29 cellular contexts compared by ENCODE assay signal in genomic region chr2:11722249-11723060, GRCh38. TPM values are rescaled to one million over a fixed set of nuclear protein-coding genes. Genes with fewer than 3 reads are reported as not detected.
A peak's percentile ranks its signal among the peaks of the same experiment; 100 is the strongest.
DNase-seq lines count a peak whose midpoint lies in the region; ATAC-seq and TF ChIP-seq lines count a peak whose summit lies in the region.
"Had no signal": no experiment of that assay in that cellular context is flagged by ENCODE, and none has a peak within 500 bp of the region (broad histone marks: within the 10 kb centered on the region; RNA-seq: fewer than 3 reads in every experiment).

No MANE protein-coding gene starts in this region.

- intact Hi-C loops in right lobe of liver (cut with DNase I) = no loop called here

- no peak overlapping the region for H3K27ac Mint-ChIP-seq in endothelial cell (ENCODE audit: unreplicated experiment)
- H3K27ac Mint-ChIP-seq: CD4-positive, alpha-beta T cell; GM23338 had no signal

- TF ChIP-seq CTCF in Loucy (conservative IDR thresholded peaks at IDR 0.05; ENCODE audit: low read length) (no peak), right lobe of liver (IDR thresholded peaks at IDR 0.05) (no peak), upper lobe of left lung (IDR thresholded peaks at IDR 0.05) (no peak), endothelial cell (IDR thresholded peaks at IDR 0.05; ENCODE audit: unreplicated experiment) (no peak)

- no peaks in the 10 kb centered on the region for H3K4me1 Mint-ChIP-seq in endothelial cell (ENCODE audit: unreplicated experiment)

- ATAC-seq in right lobe of liver (peak; percentile 74 to 80 (median 77)), upper lobe of left lung (ENCODE audit: low FRiP score in 2 of 2) (no peak)
- ATAC-seq: GM12878, GM23338 had no signal

- H3K27me3 ChIP-seq in Loucy (ENCODE audit: insufficient read depth, low read length, poor library complexity, severe bottlenecking) = no peaks in the 10 kb centered on the region
- H3K27me3 ChIP-seq in right lobe of liver = no peaks in the 10 kb centered on the region
- H3K27me3 ChIP-seq in upper lobe of left lung = no peaks in the 10 kb centered on the region
- H3K27me3 ChIP-seq: BLaER1 treated with 17β-estradiol and CSF1 and Interleukin-3, amounts not matched to agents 10 nM and 100 nM; MG63 had no signal

- H3K4me3 ChIP-seq in Loucy (ENCODE audit: low read length, poor library complexity, severe bottlenecking) = no peak overlapping the region
- H3K4me3 ChIP-seq in right lobe of liver = no peak overlapping the region
- H3K4me3 ChIP-seq in upper lobe of left lung = no peak overlapping the region
- H3K4me3 ChIP-seq: BLaER1 treated with 17β-estradiol and CSF1 and Interleukin-3, amounts not matched to agents 10 nM and 100 nM; GM12878; GM23338; HAP-1; MG63 had no signal

- H3F3A ChIP-seq in Loucy (ENCODE audit: low read depth) = no peaks in the 10 kb centered on the region

- no peaks in the 10 kb centered on the region for H3K9me3 ChIP-seq in Loucy (ENCODE audit: insufficient read depth, low read depth, low read length)
- no peaks in the 10 kb centered on the region for H3K9me3 ChIP-seq in right lobe of liver
- H3K9me3 ChIP-seq in upper lobe of left lung = no peaks in the 10 kb centered on the region
- H3K9me3 ChIP-seq: BLaER1 treated with 17β-estradiol and CSF1 and Interleukin-3, amounts not matched to agents 10 nM and 100 nM; HAP-1; MG63 had no signal

- no peaks in the 10 kb centered on the region for H4K20me1 ChIP-seq in Loucy (ENCODE audit: insufficient read depth, low read length, poor library complexity, severe bottlenecking)
- H4K20me1 ChIP-seq: BLaER1 treated with 17β-estradiol and CSF1 and Interleukin-3, amounts not matched to agents 10 nM and 100 nM had no signal

- H3K4me1 ChIP-seq in Loucy (ENCODE audit: insufficient read depth, low read length, poor library complexity, severe bottlenecking) (peaks cover 32% of the 10 kb centered on the region), right lobe of liver (peaks cover 0 to 57% (median 20%) of the 10 kb centered on the region in 4 donors), upper lobe of left lung (peaks cover 0 to 13% (median 1%) of the 10 kb centered on the region in 4 donors)

- H3K36me3 ChIP-seq in Loucy (ENCODE audit: insufficient read depth, low read length) (no peaks in the 10 kb centered on the region), right lobe of liver (no peaks in the 10 kb centered on the region), upper lobe of left lung (no peaks in the 10 kb centered on the region)
- H3K36me3 ChIP-seq: BLaER1 treated with 17β-estradiol and CSF1 and Interleukin-3, amounts not matched to agents 10 nM and 100 nM; HAP-1; MG63 had no signal

- H3K36me3 Mint-ChIP-seq in endothelial cell (ENCODE audit: low read depth, unreplicated experiment) = no peaks in the 10 kb centered on the region

- H3K27ac ChIP-seq in caudate nucleus (ENCODE audit: low read depth, low read length) (peak overlapping the region; percentile 54), right lobe of liver (peak overlapping the region; percentile 28 to 92 (median 70)), upper lobe of left lung (peak overlapping the region in 1 of 4 donors; percentile 15)
- H3K27ac ChIP-seq: BLaER1 treated with 17β-estradiol and CSF1 and Interleukin-3, amounts not matched to agents 10 nM and 100 nM; HL-60 had no signal

- no peak for TF ChIP-seq EP300 in upper lobe of left lung (IDR thresholded peaks at IDR 0.05)

- H3K9me2 ChIP-seq in Loucy (replicated peaks; ENCODE audit: low read depth, low read length) = no peaks in the 10 kb centered on the region

- H3K79me2 ChIP-seq in Loucy (ENCODE audit: insufficient read depth, low read length) = no peaks in the 10 kb centered on the region

- no peak overlapping the region for H3K4me3 Mint-ChIP-seq in endothelial cell (ENCODE audit: unreplicated experiment)
- H3K4me3 Mint-ChIP-seq: CD4-positive, alpha-beta T cell; GM23338 had no signal

- peaks cover 4% of the 10 kb centered on the region for H3K27me3 Mint-ChIP-seq in endothelial cell (ENCODE audit: unreplicated experiment)

- TF ChIP-seq POLR2A in right lobe of liver (IDR thresholded peaks at IDR 0.05) (no peak), upper lobe of left lung (IDR thresholded peaks at IDR 0.05) (no peak)

- H3K9ac ChIP-seq in Loucy (ENCODE audit: low read depth, low read length, poor library complexity, severe bottlenecking) = no peak overlapping the region
- H3K9ac ChIP-seq: BLaER1 treated with 17β-estradiol and CSF1 and Interleukin-3, amounts not matched to agents 10 nM and 100 nM had no signal

- peak overlapping the region; percentile 48 for H2AFZ ChIP-seq in Loucy (ENCODE audit: low read length)
- H2AFZ ChIP-seq: GM23338 had no signal

- 43% methylated on average over 3 of the region's 3 CpGs for WGBS in right lobe of liver (ENCODE audit: insufficient coverage, low coverage, low lambda C conversion rate, missing lambda C conversion rate)
- 69 to 72% methylated on average over 3 of the region's 3 CpGs for WGBS in upper lobe of left lung, 2 donors

- H3K9me3 Mint-ChIP-seq in endothelial cell (ENCODE audit: unreplicated experiment) = no peaks in the 10 kb centered on the region
- H3K9me3 Mint-ChIP-seq: CD4-positive, alpha-beta T cell; GM23338 had no signal

- DNase-seq in ELF-1 (ENCODE audit: low read depth, low spot score) = peak; percentile 62
- peak in 3 of 61 donors; percentile 15 to 34 (median 33) for DNase-seq in caudate nucleus (lab: John Stamatoyannopoulos, UW)
- no peak for DNase-seq in right lobe of liver
- DNase-seq in NCI-H2171 (lab: John Stamatoyannopoulos, UW) = no peak
- DNase-seq in upper lobe of left lung = no peak
- no peak for DNase-seq in HPDE6-E6E7 (ENCODE audit: extremely low spot score)
- DNase-seq in endothelial cell (ENCODE audit: low spot score) = no peak
- DNase-seq: CD4-positive, alpha-beta T cell; DMS53; KBM-7; MG63; NCI-H1048; NCI-H1417; NCI-H1694; NCI-H2029 treated with DMSO at 0.1 percent for 48 hours; NCI-H345; NCI-H524 treated with DMSO at 0.1 percent for 48 hours; Right ventricle myocardium superior; RPMI8226; T-helper 1 cell had no signal

- no peak overlapping the region for H3K4me2 ChIP-seq in Loucy (ENCODE audit: low read depth, low read length, poor library complexity, severe bottlenecking)
- H3K4me2 ChIP-seq: BLaER1 treated with 17β-estradiol and CSF1 and Interleukin-3, amounts not matched to agents 10 nM and 100 nM; GM23338 had no signal

RNA-seq across cellular contexts. Expression of gene LPIN1, which starts 24.0 kb away (rescaled TPM):
- 10 to 100 TPM; 17.3 to 58.7 (median 29.1) TPM for total RNA-seq in right lobe of liver
- total RNA-seq in upper lobe of left lung = 10 to 100 TPM; 45.9 to 87.0 (median 54.2) TPM
- total RNA-seq in endothelial cell (ENCODE audit: unreplicated experiment) = 16.4 TPM

RNA-seq across cellular contexts. Expression of gene NTSR2, which starts 52.5 kb away (rescaled TPM):
- total RNA-seq in right lobe of liver = not detected
- not detected for total RNA-seq in upper lobe of left lung
- not detected for total RNA-seq in endothelial cell (ENCODE audit: unreplicated experiment)
- total RNA-seq: CD4-positive, alpha-beta T cell; Daoy; GM12878; HT-29; LHCN-M2 had no signal

Comparison
In these comparisons a context has a peak if more than half of its experiments do, and no peak if none do; other contexts are left out.
1. ATAC-seq: peak in right lobe of liver (4 of 4); none in upper lobe of left lung (0 of 2).